Comparison of ENCODE assay signal across 1 cellular context in the genomic region with DNA sequence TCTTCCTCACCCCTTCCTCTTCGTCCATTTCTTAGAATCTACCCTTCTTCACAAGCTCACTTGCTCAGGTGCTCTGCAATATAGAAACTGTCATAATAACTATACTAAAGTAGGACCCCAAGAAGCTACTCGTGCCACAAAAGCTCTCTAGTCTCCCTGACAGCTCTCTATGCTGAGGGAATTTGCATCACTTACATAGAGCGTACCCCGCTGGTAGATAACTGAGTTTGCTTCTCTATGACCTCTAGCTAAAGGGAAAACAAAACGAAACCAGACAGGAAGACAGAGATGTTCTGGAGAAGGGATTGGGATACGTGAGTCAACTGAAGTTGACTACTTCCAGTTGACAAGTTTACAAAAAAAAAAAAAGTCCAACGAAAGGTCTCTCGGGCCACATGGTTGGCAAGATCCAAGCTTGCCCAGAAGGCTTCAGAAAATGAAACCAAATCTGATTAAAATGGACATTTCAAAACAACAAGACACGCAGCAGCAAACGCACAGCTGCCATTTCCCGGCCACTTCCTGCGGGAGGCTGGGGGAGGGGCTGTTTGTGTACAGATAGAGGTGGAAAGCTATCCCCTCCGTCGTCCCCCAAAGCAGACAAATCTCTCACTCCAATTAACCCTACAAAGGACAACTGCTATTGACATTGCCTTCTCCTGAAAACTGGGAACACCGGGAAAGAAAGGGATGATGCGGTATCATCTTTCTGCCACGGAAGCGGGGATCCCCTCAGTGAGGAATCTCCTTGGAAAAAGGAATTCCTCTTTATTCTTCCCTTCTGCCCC.
TF ChIP-seq lines count a peak whose summit lies in the region.

No MANE protein-coding gene starts in this region.

TF ChIP-seq in HepG2, 621 proteins besides CTCF, POLR2A, EP300 and RAD21 (continued from another document and continues in another):
- no peak for TF ChIP-seq STAT6 (CRISPR knock-in tag; IDR thresholded peaks at IDR 0.05; ENCODE audit: borderline replicate concordance)
- TF ChIP-seq ZBTB40 (IDR thresholded peaks at IDR 0.05) = no peak
- TF ChIP-seq ZBTB40 (CRISPR knock-in tag; IDR thresholded peaks at IDR 0.05) = no peak; the same call in 1 of the 2 replicates
- no peak for TF ChIP-seq TCF7L2 (IDR thresholded peaks at IDR 0.05; ENCODE audit: low read depth, low read length)
- no peak for TF ChIP-seq ZBTB26 (CRISPR knock-in tag; IDR thresholded peaks at IDR 0.05; ENCODE audit: borderline replicate concordance)
- TF ChIP-seq, protein P1, sequence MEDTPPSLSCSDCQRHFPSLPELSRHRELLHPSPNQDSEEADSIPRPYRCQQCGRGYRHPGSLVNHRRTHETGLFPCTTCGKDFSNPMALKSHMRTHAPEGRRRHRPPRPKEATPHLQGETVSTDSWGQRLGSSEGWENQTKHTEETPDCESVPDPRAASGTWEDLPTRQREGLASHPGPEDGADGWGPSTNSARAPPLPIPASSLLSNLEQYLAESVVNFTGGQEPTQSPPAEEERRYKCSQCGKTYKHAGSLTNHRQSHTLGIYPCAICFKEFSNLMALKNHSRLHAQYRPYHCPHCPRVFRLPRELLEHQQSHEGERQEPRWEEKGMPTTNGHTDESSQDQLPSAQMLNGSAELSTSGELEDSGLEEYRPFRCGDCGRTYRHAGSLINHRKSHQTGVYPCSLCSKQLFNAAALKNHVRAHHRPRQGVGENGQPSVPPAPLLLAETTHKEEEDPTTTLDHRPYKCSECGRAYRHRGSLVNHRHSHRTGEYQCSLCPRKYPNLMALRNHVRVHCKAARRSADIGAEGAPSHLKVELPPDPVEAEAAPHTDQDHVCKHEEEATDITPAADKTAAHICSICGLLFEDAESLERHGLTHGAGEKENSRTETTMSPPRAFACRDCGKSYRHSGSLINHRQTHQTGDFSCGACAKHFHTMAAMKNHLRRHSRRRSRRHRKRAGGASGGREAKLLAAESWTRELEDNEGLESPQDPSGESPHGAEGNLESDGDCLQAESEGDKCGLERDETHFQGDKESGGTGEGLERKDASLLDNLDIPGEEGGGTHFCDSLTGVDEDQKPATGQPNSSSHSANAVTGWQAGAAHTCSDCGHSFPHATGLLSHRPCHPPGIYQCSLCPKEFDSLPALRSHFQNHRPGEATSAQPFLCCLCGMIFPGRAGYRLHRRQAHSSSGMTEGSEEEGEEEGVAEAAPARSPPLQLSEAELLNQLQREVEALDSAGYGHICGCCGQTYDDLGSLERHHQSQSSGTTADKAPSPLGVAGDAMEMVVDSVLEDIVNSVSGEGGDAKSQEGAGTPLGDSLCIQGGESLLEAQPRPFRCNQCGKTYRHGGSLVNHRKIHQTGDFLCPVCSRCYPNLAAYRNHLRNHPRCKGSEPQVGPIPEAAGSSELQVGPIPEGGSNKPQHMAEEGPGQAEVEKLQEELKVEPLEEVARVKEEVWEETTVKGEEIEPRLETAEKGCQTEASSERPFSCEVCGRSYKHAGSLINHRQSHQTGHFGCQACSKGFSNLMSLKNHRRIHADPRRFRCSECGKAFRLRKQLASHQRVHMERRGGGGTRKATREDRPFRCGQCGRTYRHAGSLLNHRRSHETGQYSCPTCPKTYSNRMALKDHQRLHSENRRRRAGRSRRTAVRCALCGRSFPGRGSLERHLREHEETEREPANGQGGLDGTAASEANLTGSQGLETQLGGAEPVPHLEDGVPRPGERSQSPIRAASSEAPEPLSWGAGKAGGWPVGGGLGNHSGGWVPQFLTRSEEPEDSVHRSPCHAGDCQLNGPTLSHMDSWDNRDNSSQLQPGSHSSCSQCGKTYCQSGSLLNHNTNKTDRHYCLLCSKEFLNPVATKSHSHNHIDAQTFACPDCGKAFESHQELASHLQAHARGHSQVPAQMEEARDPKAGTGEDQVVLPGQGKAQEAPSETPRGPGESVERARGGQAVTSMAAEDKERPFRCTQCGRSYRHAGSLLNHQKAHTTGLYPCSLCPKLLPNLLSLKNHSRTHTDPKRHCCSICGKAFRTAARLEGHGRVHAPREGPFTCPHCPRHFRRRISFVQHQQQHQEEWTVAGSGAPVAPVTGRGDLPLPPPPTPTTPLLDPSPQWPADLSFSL (CRISPR knock-in tag; IDR thresholded peaks at IDR 0.05) = no peak
- TF ChIP-seq, protein P2, sequence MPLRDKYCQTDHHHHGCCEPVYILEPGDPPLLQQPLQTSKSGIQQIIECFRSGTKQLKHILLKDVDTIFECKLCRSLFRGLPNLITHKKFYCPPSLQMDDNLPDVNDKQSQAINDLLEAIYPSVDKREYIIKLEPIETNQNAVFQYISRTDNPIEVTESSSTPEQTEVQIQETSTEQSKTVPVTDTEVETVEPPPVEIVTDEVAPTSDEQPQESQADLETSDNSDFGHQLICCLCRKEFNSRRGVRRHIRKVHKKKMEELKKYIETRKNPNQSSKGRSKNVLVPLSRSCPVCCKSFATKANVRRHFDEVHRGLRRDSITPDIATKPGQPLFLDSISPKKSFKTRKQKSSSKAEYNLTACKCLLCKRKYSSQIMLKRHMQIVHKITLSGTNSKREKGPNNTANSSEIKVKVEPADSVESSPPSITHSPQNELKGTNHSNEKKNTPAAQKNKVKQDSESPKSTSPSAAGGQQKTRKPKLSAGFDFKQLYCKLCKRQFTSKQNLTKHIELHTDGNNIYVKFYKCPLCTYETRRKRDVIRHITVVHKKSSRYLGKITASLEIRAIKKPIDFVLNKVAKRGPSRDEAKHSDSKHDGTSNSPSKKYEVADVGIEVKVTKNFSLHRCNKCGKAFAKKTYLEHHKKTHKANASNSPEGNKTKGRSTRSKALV (CRISPR knock-in tag; IDR thresholded peaks at IDR 0.05) = no peak
- TF ChIP-seq SAP130 (CRISPR knock-in tag; IDR thresholded peaks at IDR 0.05; ENCODE audit: low read depth) = peak; percentile 87
- TF ChIP-seq YEATS2 (CRISPR knock-in tag; IDR thresholded peaks at IDR 0.05; ENCODE audit: borderline replicate concordance) = no peak
- no peak for TF ChIP-seq MIXL1 (CRISPR knock-in tag; IDR thresholded peaks at IDR 0.05)
- TF ChIP-seq CSRNP2 (CRISPR knock-in tag; conservative IDR thresholded peaks at IDR 0.05; ENCODE audit: low read depth) = no peak
- TF ChIP-seq, protein P3, sequence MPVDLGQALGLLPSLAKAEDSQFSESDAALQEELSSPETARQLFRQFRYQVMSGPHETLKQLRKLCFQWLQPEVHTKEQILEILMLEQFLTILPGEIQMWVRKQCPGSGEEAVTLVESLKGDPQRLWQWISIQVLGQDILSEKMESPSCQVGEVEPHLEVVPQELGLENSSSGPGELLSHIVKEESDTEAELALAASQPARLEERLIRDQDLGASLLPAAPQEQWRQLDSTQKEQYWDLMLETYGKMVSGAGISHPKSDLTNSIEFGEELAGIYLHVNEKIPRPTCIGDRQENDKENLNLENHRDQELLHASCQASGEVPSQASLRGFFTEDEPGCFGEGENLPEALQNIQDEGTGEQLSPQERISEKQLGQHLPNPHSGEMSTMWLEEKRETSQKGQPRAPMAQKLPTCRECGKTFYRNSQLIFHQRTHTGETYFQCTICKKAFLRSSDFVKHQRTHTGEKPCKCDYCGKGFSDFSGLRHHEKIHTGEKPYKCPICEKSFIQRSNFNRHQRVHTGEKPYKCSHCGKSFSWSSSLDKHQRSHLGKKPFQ (CRISPR knock-in tag; IDR thresholded peaks at IDR 0.05; ENCODE audit: insufficient replicate concordance) = no peak
- TF ChIP-seq MAFF (IDR thresholded peaks at IDR 0.05; ENCODE audit: low read depth, low read length) = no peak
